Comparison of ENCODE assay signal across 1 cellular context in the genomic region with DNA sequence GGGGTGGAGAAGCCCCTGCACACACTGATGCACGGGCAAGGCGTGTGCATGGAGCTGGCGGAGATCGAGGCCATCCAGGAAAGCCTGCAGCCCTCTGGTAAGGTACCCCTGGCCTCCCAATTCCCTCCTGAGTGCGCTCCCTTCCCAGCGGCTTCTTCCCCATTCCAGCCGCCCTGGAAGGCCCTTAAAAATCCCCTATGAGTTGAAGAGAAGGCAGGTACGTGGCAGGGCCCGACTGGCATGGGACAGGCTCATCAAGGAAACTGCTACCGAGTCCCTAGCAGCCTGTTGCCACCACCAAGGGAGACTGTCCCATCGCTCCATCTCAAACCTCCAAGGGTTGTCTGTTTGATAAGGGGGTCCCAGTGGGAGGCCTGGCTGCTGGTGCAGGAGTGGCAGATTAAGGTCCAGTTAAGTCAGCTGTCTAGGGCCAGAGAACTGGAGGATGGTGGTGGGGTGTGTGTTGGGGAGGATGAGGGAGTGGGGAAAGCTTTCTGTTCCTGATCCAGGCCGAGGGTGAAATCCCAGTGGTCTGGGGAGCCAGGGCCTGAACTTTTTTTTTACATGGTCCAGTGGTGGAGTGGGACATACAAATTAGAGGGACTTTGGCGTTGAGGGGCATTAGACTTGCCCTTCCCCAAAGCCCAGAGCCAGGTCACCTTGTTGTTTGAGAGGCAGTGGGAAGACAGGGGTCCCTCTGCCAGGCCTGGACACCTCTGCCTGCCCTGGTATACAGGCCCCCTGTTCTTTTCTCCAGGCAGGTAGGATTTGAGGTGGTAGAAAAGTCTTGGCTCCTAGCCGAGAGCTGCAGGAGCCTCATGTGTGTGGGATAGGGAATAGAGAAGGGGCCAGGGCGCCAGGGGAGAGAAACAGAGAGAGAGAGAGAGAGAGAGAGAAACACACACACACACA.
TF ChIP-seq lines count a peak whose summit lies in the region.

No MANE protein-coding gene starts in this region.

TF ChIP-seq in HepG2, 621 proteins besides CTCF, POLR2A, EP300 and RAD21 (continued from another document and continues in another):
- TF ChIP-seq, protein P1, sequence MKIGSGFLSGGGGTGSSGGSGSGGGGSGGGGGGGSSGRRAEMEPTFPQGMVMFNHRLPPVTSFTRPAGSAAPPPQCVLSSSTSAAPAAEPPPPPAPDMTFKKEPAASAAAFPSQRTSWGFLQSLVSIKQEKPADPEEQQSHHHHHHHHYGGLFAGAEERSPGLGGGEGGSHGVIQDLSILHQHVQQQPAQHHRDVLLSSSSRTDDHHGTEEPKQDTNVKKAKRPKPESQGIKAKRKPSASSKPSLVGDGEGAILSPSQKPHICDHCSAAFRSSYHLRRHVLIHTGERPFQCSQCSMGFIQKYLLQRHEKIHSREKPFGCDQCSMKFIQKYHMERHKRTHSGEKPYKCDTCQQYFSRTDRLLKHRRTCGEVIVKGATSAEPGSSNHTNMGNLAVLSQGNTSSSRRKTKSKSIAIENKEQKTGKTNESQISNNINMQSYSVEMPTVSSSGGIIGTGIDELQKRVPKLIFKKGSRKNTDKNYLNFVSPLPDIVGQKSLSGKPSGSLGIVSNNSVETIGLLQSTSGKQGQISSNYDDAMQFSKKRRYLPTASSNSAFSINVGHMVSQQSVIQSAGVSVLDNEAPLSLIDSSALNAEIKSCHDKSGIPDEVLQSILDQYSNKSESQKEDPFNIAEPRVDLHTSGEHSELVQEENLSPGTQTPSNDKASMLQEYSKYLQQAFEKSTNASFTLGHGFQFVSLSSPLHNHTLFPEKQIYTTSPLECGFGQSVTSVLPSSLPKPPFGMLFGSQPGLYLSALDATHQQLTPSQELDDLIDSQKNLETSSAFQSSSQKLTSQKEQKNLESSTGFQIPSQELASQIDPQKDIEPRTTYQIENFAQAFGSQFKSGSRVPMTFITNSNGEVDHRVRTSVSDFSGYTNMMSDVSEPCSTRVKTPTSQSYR (CRISPR knock-in tag; IDR thresholded peaks at IDR 0.05; ENCODE audit: borderline replicate concordance) = no peak; the same call in 1 of the 2 replicates
- TF ChIP-seq ZNF841 (CRISPR knock-in tag; IDR thresholded peaks at IDR 0.05; ENCODE audit: borderline replicate concordance) (no peak), HDAC6 (IDR thresholded peaks at IDR 0.05; ENCODE audit: low read depth, low read length) (no peak), MTA1 (CRISPR knock-in tag; IDR thresholded peaks at IDR 0.05; ENCODE audit: borderline replicate concordance) (no peak), HES4 (CRISPR knock-in tag; IDR thresholded peaks at IDR 0.05; ENCODE audit: borderline replicate concordance) (no peak; the same call in 1 of the 2 replicates), ZNF317 (CRISPR knock-in tag; IDR thresholded peaks at IDR 0.05) (0 out of 2 replicates have a peak, but pooled peaks have one; percentile 37), ZNF776 (CRISPR knock-in tag; IDR thresholded peaks at IDR 0.05) (no peak; the same call in 1 of the 2 replicates), KAT2B (IDR thresholded peaks at IDR 0.05; ENCODE audit: borderline replicate concordance, low read depth, low read length) (no peak), SATB2 (CRISPR knock-in tag; IDR thresholded peaks at IDR 0.05) (no peak), GFI1 (CRISPR knock-in tag; IDR thresholded peaks at IDR 0.05; ENCODE audit: borderline replicate concordance) (0 out of 2 replicates have a peak, but pooled peaks have one; percentile 20), POGZ (CRISPR knock-in tag; IDR thresholded peaks at IDR 0.05) (no peak), NKX3-1 (CRISPR knock-in tag; IDR thresholded peaks at IDR 0.05) (no peak), ZNF121 (CRISPR knock-in tag; IDR thresholded peaks at IDR 0.05) (no peak), TP53 (CRISPR knock-in tag; conservative IDR thresholded peaks at IDR 0.05) (no peak), ZNF615 (CRISPR knock-in tag; IDR thresholded peaks at IDR 0.05; ENCODE audit: borderline replicate concordance) (no peak), ZNF333 (CRISPR knock-in tag; IDR thresholded peaks at IDR 0.05; ENCODE audit: borderline replicate concordance) (0 out of 2 replicates have a peak, but pooled peaks have one; percentile 51), ZNF616 (CRISPR knock-in tag; IDR thresholded peaks at IDR 0.05; ENCODE audit: low read depth) (no peak), ZNF567 (CRISPR knock-in tag; IDR thresholded peaks at IDR 0.05; ENCODE audit: borderline replicate concordance) (no peak; the same call in 1 of the 2 replicates), ETV5 (CRISPR knock-in tag; IDR thresholded peaks at IDR 0.05; ENCODE audit: borderline replicate concordance) (no peak), NBN (conservative IDR thresholded peaks at IDR 0.05) (no peak), ZNF562 (CRISPR knock-in tag; IDR thresholded peaks at IDR 0.05; ENCODE audit: borderline replicate concordance) (no peak), ZSCAN20 (CRISPR knock-in tag; IDR thresholded peaks at IDR 0.05; ENCODE audit: borderline replicate concordance) (no peak), NRL (CRISPR knock-in tag; IDR thresholded peaks at IDR 0.05; ENCODE audit: borderline replicate concordance) (no peak), ZNF468 (CRISPR knock-in tag; IDR thresholded peaks at IDR 0.05) (no peak), ZNF296 (CRISPR knock-in tag; conservative IDR thresholded peaks at IDR 0.05) (no peak), ZNF747 (CRISPR knock-in tag; IDR thresholded peaks at IDR 0.05; ENCODE audit: borderline replicate concordance) (peak; percentile 39; the same call in 1 of the 2 replicates), CHCHD3 (CRISPR knock-in tag; IDR thresholded peaks at IDR 0.05) (no peak), CENPT (CRISPR knock-in tag; IDR thresholded peaks at IDR 0.05; ENCODE audit: low read depth) (no peak), ZNF672 (CRISPR knock-in tag; IDR thresholded peaks at IDR 0.05) (no peak), KDM2A (CRISPR knock-in tag; IDR thresholded peaks at IDR 0.05; ENCODE audit: borderline replicate concordance, low read depth) (0 out of 2 replicates have a peak, but pooled peaks have one; percentile 10), ZNF251 (CRISPR knock-in tag; IDR thresholded peaks at IDR 0.05) (no peak), ZSCAN12 (CRISPR knock-in tag; IDR thresholded peaks at IDR 0.05) (0 out of 2 replicates have a peak, but pooled peaks have one; percentile 18)
- TF ChIP-seq, protein P2, sequence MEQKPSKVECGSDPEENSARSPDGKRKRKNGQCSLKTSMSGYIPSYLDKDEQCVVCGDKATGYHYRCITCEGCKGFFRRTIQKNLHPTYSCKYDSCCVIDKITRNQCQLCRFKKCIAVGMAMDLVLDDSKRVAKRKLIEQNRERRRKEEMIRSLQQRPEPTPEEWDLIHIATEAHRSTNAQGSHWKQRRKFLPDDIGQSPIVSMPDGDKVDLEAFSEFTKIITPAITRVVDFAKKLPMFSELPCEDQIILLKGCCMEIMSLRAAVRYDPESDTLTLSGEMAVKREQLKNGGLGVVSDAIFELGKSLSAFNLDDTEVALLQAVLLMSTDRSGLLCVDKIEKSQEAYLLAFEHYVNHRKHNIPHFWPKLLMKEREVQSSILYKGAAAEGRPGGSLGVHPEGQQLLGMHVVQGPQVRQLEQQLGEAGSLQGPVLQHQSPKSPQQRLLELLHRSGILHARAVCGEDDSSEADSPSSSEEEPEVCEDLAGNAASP (CRISPR knock-in tag; IDR thresholded peaks at IDR 0.05; ENCODE audit: borderline replicate concordance) = no peak
- TF ChIP-seq, protein P3, sequence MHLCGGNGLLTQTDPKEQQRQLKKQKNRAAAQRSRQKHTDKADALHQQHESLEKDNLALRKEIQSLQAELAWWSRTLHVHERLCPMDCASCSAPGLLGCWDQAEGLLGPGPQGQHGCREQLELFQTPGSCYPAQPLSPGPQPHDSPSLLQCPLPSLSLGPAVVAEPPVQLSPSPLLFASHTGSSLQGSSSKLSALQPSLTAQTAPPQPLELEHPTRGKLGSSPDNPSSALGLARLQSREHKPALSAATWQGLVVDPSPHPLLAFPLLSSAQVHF (CRISPR knock-in tag; IDR thresholded peaks at IDR 0.05) = no peak
- TF ChIP-seq, protein P4, sequence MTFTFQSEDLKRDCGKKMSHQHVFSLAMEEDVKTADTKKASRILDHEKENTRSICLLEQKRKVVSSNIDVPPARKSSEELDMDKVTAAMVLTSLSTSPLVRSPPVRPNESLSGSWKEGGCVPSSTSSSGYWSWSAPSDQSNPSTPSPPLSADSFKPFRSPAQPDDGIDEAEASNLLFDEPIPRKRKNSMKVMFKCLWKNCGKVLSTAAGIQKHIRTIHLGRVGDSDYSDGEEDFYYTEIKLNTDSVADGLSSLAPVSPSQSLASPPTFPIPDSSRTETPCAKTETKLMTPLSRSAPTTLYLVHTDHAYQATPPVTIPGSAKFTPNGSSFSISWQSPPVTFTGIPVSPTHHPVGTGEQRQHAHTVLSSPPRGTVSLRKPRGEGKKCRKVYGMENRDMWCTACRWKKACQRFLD (CRISPR knock-in tag; IDR thresholded peaks at IDR 0.05; ENCODE audit: borderline replicate concordance) = no peak
- TF ChIP-seq, protein P5, sequence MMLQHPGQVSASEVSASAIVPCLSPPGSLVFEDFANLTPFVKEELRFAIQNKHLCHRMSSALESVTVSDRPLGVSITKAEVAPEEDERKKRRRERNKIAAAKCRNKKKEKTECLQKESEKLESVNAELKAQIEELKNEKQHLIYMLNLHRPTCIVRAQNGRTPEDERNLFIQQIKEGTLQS (CRISPR knock-in tag; IDR thresholded peaks at IDR 0.05) = no peak
- TF ChIP-seq, protein P6, sequence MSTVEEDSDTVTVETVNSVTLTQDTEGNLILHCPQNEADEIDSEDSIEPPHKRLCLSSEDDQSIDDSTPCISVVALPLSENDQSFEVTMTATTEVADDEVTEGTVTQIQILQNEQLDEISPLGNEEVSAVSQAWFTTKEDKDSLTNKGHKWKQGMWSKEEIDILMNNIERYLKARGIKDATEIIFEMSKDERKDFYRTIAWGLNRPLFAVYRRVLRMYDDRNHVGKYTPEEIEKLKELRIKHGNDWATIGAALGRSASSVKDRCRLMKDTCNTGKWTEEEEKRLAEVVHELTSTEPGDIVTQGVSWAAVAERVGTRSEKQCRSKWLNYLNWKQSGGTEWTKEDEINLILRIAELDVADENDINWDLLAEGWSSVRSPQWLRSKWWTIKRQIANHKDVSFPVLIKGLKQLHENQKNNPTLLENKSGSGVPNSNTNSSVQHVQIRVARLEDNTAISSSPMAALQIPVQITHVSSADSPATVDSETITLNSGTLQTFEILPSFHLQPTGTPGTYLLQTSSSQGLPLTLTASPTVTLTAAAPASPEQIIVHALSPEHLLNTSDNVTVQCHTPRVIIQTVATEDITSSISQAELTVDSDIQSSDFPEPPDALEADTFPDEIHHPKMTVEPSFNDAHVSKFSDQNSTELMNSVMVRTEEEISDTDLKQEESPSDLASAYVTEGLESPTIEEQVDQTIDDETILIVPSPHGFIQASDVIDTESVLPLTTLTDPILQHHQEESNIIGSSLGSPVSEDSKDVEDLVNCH (CRISPR knock-in tag; IDR thresholded peaks at IDR 0.05) = no peak
- TF ChIP-seq, protein P7, sequence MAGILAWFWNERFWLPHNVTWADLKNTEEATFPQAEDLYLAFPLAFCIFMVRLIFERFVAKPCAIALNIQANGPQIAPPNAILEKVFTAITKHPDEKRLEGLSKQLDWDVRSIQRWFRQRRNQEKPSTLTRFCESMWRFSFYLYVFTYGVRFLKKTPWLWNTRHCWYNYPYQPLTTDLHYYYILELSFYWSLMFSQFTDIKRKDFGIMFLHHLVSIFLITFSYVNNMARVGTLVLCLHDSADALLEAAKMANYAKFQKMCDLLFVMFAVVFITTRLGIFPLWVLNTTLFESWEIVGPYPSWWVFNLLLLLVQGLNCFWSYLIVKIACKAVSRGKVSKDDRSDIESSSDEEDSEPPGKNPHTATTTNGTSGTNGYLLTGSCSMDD (CRISPR knock-in tag; IDR thresholded peaks at IDR 0.05) = no peak
- TF ChIP-seq, protein P8, sequence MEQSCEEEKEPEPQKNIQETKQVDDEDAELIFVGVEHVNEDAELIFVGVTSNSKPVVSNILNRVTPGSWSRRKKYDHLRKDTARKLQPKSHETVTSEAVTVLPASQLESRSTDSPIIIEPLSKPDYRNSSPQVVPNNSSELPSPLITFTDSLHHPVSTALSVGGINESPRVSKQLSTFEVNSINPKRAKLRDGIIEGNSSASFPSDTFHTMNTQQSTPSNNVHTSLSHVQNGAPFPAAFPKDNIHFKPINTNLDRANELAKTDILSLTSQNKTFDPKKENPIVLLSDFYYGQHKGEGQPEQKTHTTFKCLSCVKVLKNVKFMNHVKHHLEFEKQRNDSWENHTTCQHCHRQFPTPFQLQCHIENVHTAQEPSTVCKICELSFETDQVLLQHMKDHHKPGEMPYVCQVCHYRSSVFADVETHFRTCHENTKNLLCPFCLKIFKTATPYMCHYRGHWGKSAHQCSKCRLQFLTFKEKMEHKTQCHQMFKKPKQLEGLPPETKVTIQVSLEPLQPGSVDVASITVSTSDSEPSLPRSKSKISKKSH (CRISPR knock-in tag; IDR thresholded peaks at IDR 0.05; ENCODE audit: borderline replicate concordance) = 0 out of 2 replicates have a peak, but pooled peaks have one; percentile 9
